In genomic region chr11:111735262-111736116, GRCh38 we compare ENCODE assay signal across 8 cellular contexts. TPM values are rescaled to one million over a fixed set of nuclear protein-coding genes. Genes with fewer than 3 reads are reported as not detected.
DNase-seq lines count a peak whose midpoint lies in the region; ATAC-seq and TF ChIP-seq lines count a peak whose summit lies in the region.

No MANE protein-coding gene starts in this region.

- H3K4me1 ChIP-seq in adrenal gland (replicated peaks in 1 of 2) (peaks cover 55 to 84% of the 10 kb centered on the region in 2 donors), parathyroid adenoma (peaks cover 21% of the 10 kb centered on the region)

- H2AFZ ChIP-seq in parathyroid adenoma: peak overlapping the region; percentile 76

- H3K9me3 ChIP-seq in adrenal gland (replicated peaks in 1 of 3) (no peaks in the 10 kb centered on the region), parathyroid adenoma (ENCODE audit: control insufficient read depth, low read length) (no peaks in the 10 kb centered on the region)

- no peak for ATAC-seq in HG02970 (IDR thresholded peaks at IDR 0.05; ENCODE audit: low FRiP score, unreplicated experiment)

- H3K27me3 ChIP-seq in adrenal gland (no peaks in the 10 kb centered on the region), parathyroid adenoma (ENCODE audit: control insufficient read depth, insufficient read depth, low read length) (no peaks in the 10 kb centered on the region)

- H3K9ac ChIP-seq in parathyroid adenoma: no peak overlapping the region

- intact Hi-C loops in adrenal gland (cut with DNase I) (no loop called here), head of caudate nucleus (cut with DNase I) (no loop called here)

- peak overlapping the region; percentile 39 for H3K4me2 ChIP-seq in parathyroid adenoma (ENCODE audit: low read length)

- peak overlapping the region; percentile 10 to 99 (median 93) for H3K27ac ChIP-seq in adrenal gland
- peak overlapping the region; percentile 99 for H3K27ac ChIP-seq in parathyroid adenoma

- H3K36me3 ChIP-seq in adrenal gland (replicated peaks in 1 of 2) (peaks cover 0 to under 1% of the 10 kb centered on the region in 2 donors), parathyroid adenoma (ENCODE audit: control insufficient read depth, insufficient read depth, low read length) (no peaks in the 10 kb centered on the region)

- DNase-seq in C1 segment of cervical spinal cord (lab: John Stamatoyannopoulos, UW): peak in 13 of 14 donors; percentile 79 to 97 (median 90)
- peak; percentile 89 for DNase-seq in NCI-H1105 treated with DMSO at 0.1 percent for 48 hours (lab: John Stamatoyannopoulos, UW)
- peak; percentile 72 to 96 (median 90) for DNase-seq in adrenal gland
- DNase-seq in head of caudate nucleus: peak; percentile 63 to 94 (median 82)
- no peak for DNase-seq in GDM1 (lab: John Stamatoyannopoulos, UW)
- DNase-seq in activated CD4-positive, alpha-beta T cell treated with anti-CD3 and anti-CD28 coated beads for 1 hour: no peak

- peak in 1 of 2 donors; percentile 59 for TF ChIP-seq POLR2A in adrenal gland (IDR thresholded peaks at IDR 0.05)

- no peaks in the 10 kb centered on the region for H3K79me2 ChIP-seq in parathyroid adenoma

- peak overlapping the region in 2 of 4 donors; percentile 6 to 38 for H3K4me3 ChIP-seq in adrenal gland
- peak overlapping the region; percentile 47 for H3K4me3 ChIP-seq in parathyroid adenoma (ENCODE audit: low read depth, low read length)

- TF ChIP-seq CTCF in adrenal gland (IDR thresholded peaks at IDR 0.05): no peak
- no peak for TF ChIP-seq CTCF in parathyroid adenoma (IDR thresholded peaks at IDR 0.05)

- 39 to 52% (median 42%) methylated on average over 18 to 19 of the region's 19 CpGs for WGBS in adrenal gland, 4 donors

RNA-seq across cellular contexts. Expression of gene PPP2R1B, which starts 30.7 kb away (rescaled TPM):
- 10 to 100 TPM; 16.8 to 58.1 (median 32.2) TPM for total RNA-seq in adrenal gland
- polyA plus RNA-seq in adrenal gland: 10 to 100 TPM; 10.3 to 37.7 (median 12.8) TPM

Comparison
In these comparisons a context has a peak if more than half of its experiments do, and no peak if none do; other contexts are left out.
1. DNase-seq: peak in C1 segment of cervical spinal cord (13 of 14), NCI-H1105 treated with DMSO at 0.1 percent for 48 hours (single experiment), adrenal gland (7 of 7) and head of caudate nucleus (42 of 42); none in GDM1 (single experiment) and activated CD4-positive, alpha-beta T cell treated with anti-CD3 and anti-CD28 coated beads for 1 hour (single experiment).